Comparison of ENCODE assay signal across 1 cellular context in genomic region chr7:38341172-38341705, GRCh38.
TF ChIP-seq lines count a peak whose summit lies in the region.

No MANE protein-coding gene starts in this region.

TF ChIP-seq in GM23338, 12 proteins besides CTCF, POLR2A, EP300 and RAD21:
- TF ChIP-seq ZNF462 (CRISPR knock-in tag; IDR thresholded peaks at IDR 0.05) = peak; percentile 61
TF ChIP-seq in GM23338: peak in this region for 1; not testable (repeated sequence) for 11.
